In genomic region chr3:52894756-52895155, GRCh38 we compare ENCODE assay signal across 17 cellular contexts. TPM values are rescaled to one million over a fixed set of nuclear protein-coding genes. Genes with fewer than 3 reads are reported as not detected.
DNase-seq lines count a peak whose midpoint lies in the region; ATAC-seq and TF ChIP-seq lines count a peak whose summit lies in the region.
"Had no signal": no experiment of that assay in that cellular context is flagged by ENCODE, and none has a peak within 500 bp of the region (broad histone marks: within the 10 kb centered on the region; RNA-seq: fewer than 3 reads in every experiment).

No MANE protein-coding gene starts in this region.

- H3K27me3 Mint-ChIP-seq in activated CD4-positive, alpha-beta T cell treated with anti-CD3 and anti-CD28 coated beads for 36 hours: no peaks in the 10 kb centered on the region
- H3K27me3 Mint-ChIP-seq in activated B cell treated with CpG ODN at 0.5 μM for 24 hours: no peaks in the 10 kb centered on the region

- H3K36me3 Mint-ChIP-seq in activated CD4-positive, alpha-beta T cell treated with anti-CD3 and anti-CD28 coated beads for 36 hours (ENCODE audit: low read depth): peaks cover 3% of the 10 kb centered on the region
- peaks cover 8% of the 10 kb centered on the region for H3K36me3 Mint-ChIP-seq in activated B cell treated with CpG ODN at 0.5 μM for 24 hours (ENCODE audit: low read depth)
- peaks cover 23% of the 10 kb centered on the region for H3K36me3 Mint-ChIP-seq in stimulated activated effector memory CD8-positive, alpha-beta T cell treated with anti-CD3 and anti-CD28 coated beads, Interleukin-12 subunit alpha, Interleukin-12 subunit beta, amount 100 ng/mL, for 72 hours

- intact Hi-C loops in activated CD4-positive, alpha-beta T cell treated with anti-CD3 and anti-CD28 coated beads for 36 hours (cut with DNase I, micrococcal nuclease): loop anchor here (2.0 to 10.0 kb wide), 10 partner anchors 40 to 990 kb away; partner anchors contain the start of genes ACTR8 (in 1 of the 2), DCP1A (in 1 of the 2), GLT8D1 (in 1 of the 2) and GNL3 (in 1 of the 2)
- intact Hi-C loops in activated B cell treated with CpG ODN at 0.5 μM for 24 hours (cut with micrococcal nuclease): no loop called here

- no peak for DNase-seq in activated CD4-positive, alpha-beta T cell treated with anti-CD3 and anti-CD28 coated beads for 36 hours
- no peak for DNase-seq in activated CD4-positive, alpha-beta T cell treated with anti-CD3 and anti-CD28 coated beads for 48 hours
- no peak for DNase-seq in activated B cell treated with CpG ODN at 0.5 μM for 24 hours
- DNase-seq in islet precursor cell: peak; percentile 31
- DNase-seq in stimulated activated effector memory CD8-positive, alpha-beta T cell treated with anti-CD3 and anti-CD28 coated beads, Interleukin-12 subunit alpha, Interleukin-12 subunit beta, amount 100 ng/mL, for 72 hours (ENCODE audit: low spot score in 2 of 2): no peak
- no peak for DNase-seq in NCI-H446 (lab: John Stamatoyannopoulos, UW)
- DNase-seq in dermis blood vessel endothelial cell: no peak
- DNase-seq: BE2C; DMS153; foreskin fibroblast; left ventricle myocardium inferior; NCI-H2107; NCI-H69; posterior cingulate gyrus; SJCRH30; stimulated activated CD4-positive, alpha-beta T cell treated with anti-CD3 and anti-CD28 coated beads, Interleukin-4, amount 100 ng/mL, for 4 hours had no signal

- no peaks in the 10 kb centered on the region for H3K9me3 Mint-ChIP-seq in activated CD4-positive, alpha-beta T cell treated with anti-CD3 and anti-CD28 coated beads for 36 hours (ENCODE audit: low read depth)
- H3K9me3 Mint-ChIP-seq in activated B cell treated with CpG ODN at 0.5 μM for 24 hours: no peaks in the 10 kb centered on the region
- H3K9me3 Mint-ChIP-seq in stimulated activated effector memory CD8-positive, alpha-beta T cell treated with anti-CD3 and anti-CD28 coated beads, Interleukin-12 subunit alpha, Interleukin-12 subunit beta, amount 100 ng/mL, for 72 hours: no peaks in the 10 kb centered on the region

- H3K4me1 Mint-ChIP-seq in activated CD4-positive, alpha-beta T cell treated with anti-CD3 and anti-CD28 coated beads for 36 hours: peaks cover 76% of the 10 kb centered on the region
- peaks cover 63% of the 10 kb centered on the region for H3K4me1 Mint-ChIP-seq in activated B cell treated with CpG ODN at 0.5 μM for 24 hours
- H3K4me1 Mint-ChIP-seq in stimulated activated effector memory CD8-positive, alpha-beta T cell treated with anti-CD3 and anti-CD28 coated beads, Interleukin-12 subunit alpha, Interleukin-12 subunit beta, amount 100 ng/mL, for 72 hours: peaks cover 69% of the 10 kb centered on the region

- peak overlapping the region; percentile 53 for H3K27ac Mint-ChIP-seq in activated CD4-positive, alpha-beta T cell treated with anti-CD3 and anti-CD28 coated beads for 36 hours
- no peak overlapping the region for H3K27ac Mint-ChIP-seq in activated B cell treated with CpG ODN at 0.5 μM for 24 hours
- H3K27ac Mint-ChIP-seq in stimulated activated effector memory CD8-positive, alpha-beta T cell treated with anti-CD3 and anti-CD28 coated beads, Interleukin-12 subunit alpha, Interleukin-12 subunit beta, amount 100 ng/mL, for 72 hours: peak overlapping the region; percentile 73

- no peak for TF ChIP-seq CTCF in activated B cell treated with CpG ODN at 0.5 μM for 24 hours (IDR thresholded peaks at IDR 0.05)

- CTCF ChIA-PET in activated CD4-positive, alpha-beta T cell treated with anti-CD3 and anti-CD28 coated beads for 36 hours (lab: Charles Lee): interaction anchor here (1.0 to 2.8 kb wide), 3 partner anchors 9 to 164 kb away, joined by 3 to 13 read pairs (median 4); no protein-coding TSS in a partner anchor
- CTCF ChIA-PET in activated B cell treated with CpG ODN at 0.5 μM for 24 hours (lab: Charles Lee): interaction anchor here (1.5 kb wide), 1 partner anchor 152 kb away, joined by 4 read pairs; the partner anchor contains the start of gene SFMBT1

- POLR2A ChIA-PET in activated CD4-positive, alpha-beta T cell treated with anti-CD3 and anti-CD28 coated beads for 36 hours (lab: Charles Lee): interaction anchor here (0.7 kb wide), 2 partner anchors 53 to 214 kb away, joined by 3 read pairs; no protein-coding TSS in a partner anchor
- POLR2A ChIA-PET in activated B cell treated with CpG ODN at 0.5 μM for 24 hours (lab: Charles Lee): no interaction called here

- no peak overlapping the region for H3K4me3 Mint-ChIP-seq in activated CD4-positive, alpha-beta T cell treated with anti-CD3 and anti-CD28 coated beads for 36 hours
- H3K4me3 Mint-ChIP-seq in activated B cell treated with CpG ODN at 0.5 μM for 24 hours: peak overlapping the region; percentile 15
- peak overlapping the region; percentile 91 for H3K4me3 Mint-ChIP-seq in stimulated activated effector memory CD8-positive, alpha-beta T cell treated with anti-CD3 and anti-CD28 coated beads, Interleukin-12 subunit alpha, Interleukin-12 subunit beta, amount 100 ng/mL, for 72 hours

- no peak for ATAC-seq in activated CD4-positive, alpha-beta T cell treated with anti-CD3 and anti-CD28 coated beads for 36 hours
- no peak for ATAC-seq in activated B cell treated with CpG ODN at 0.5 μM for 24 hours (ENCODE audit: low read depth)
- ATAC-seq in stimulated activated effector memory CD8-positive, alpha-beta T cell treated with anti-CD3 and anti-CD28 coated beads, Interleukin-12 subunit alpha, Interleukin-12 subunit beta, amount 100 ng/mL, for 72 hours: no peak
- no peak for ATAC-seq in HG03159 (IDR thresholded peaks at IDR 0.05; ENCODE audit: unreplicated experiment)

RNA-seq across cellular contexts. Expression of gene STIMATE, which starts 2.6 kb away (rescaled TPM):
- 10 to 100 TPM; 12.0 to 17.1 TPM for total RNA-seq in activated CD4-positive, alpha-beta T cell treated with anti-CD3 and anti-CD28 coated beads for 36 hours
- total RNA-seq in activated B cell treated with CpG ODN at 0.5 μM for 24 hours (20.8 and 25.8 TPM in 2 replicates), dermis blood vessel endothelial cell (17.0 and 18.7 TPM in 2 replicates)

RNA-seq across cellular contexts. Expression of gene MUSTN1, which starts 59.9 kb away (rescaled TPM):
- total RNA-seq in activated CD4-positive, alpha-beta T cell treated with anti-CD3 and anti-CD28 coated beads for 36 hours: 1 to 10 TPM in 1 of 2 experiments, not detected in 1; 2.8 TPM
- total RNA-seq in activated B cell treated with CpG ODN at 0.5 μM for 24 hours: 0.83 and 1.6 TPM in 2 replicates
- total RNA-seq in dermis blood vessel endothelial cell: not detected in 2 replicates
